ENCODE assay signal across 1 cellular context in genomic region chr3:187728248-187728647, GRCh38.
TF ChIP-seq lines count a peak whose summit lies in the region.

No MANE protein-coding gene starts in this region.

TF ChIP-seq in HepG2, 621 proteins besides CTCF, POLR2A, EP300 and RAD21:
- TF ChIP-seq AGO1 (IDR thresholded peaks at IDR 0.05; ENCODE audit: low read depth, low read length, poor library complexity, severe bottlenecking) (peak; percentile 76), RXRB (CRISPR knock-in tag; IDR thresholded peaks at IDR 0.05; ENCODE audit: borderline replicate concordance) (no peak), RBM22 (optimal IDR thresholded peaks at IDR 0.05; ENCODE audit: low read length) (peak; percentile 79)
TF ChIP-seq in HepG2: peak in this region for 2.
